In the genomic region with DNA sequence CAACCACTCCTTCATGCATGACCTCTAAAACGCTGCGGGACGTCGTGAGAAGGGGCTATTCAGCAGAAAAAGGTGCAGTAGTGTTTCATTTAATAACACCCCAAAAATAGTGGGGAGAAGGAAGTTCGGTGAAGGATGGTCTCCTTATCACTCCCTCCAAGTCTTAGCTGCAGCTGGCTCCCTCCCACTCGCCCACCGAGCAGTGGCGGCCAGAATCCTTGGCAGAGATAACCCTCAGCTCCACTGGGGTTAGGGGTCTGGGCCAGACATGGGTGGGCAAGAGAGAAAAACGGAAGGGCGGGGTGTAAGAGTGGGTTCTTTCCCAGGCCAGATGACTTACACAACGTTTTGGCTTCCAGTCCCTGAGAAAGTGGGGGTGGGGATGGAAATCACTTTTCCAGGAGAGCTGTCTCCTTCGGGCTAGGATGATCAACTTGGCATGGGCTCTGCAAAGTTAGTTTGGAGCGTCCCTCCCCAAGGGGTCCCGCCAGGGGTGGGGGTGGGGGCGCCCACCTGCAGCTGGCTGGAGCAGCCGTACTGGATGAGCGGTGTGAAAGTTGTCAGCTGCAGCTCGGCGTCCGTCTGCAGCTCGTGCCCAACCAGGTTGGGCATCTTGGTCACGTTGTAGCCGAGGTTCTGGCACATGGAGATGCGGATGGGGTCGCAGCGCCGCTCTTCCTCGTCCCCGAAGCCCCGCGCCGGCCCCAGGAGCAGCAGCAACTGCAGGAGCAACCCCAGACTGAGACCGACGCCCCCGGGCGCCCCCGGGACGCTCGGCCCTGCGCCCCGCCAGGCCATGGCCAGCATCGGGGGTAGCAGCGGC, we compare ENCODE assay signal across 1 cellular context.
TF ChIP-seq lines count a peak whose summit lies in the region.

No MANE protein-coding gene starts in this region.

TF ChIP-seq in HepG2, 621 proteins besides CTCF, POLR2A, EP300 and RAD21 (continued from another document and continues in another):
- TF ChIP-seq, protein P1, sequence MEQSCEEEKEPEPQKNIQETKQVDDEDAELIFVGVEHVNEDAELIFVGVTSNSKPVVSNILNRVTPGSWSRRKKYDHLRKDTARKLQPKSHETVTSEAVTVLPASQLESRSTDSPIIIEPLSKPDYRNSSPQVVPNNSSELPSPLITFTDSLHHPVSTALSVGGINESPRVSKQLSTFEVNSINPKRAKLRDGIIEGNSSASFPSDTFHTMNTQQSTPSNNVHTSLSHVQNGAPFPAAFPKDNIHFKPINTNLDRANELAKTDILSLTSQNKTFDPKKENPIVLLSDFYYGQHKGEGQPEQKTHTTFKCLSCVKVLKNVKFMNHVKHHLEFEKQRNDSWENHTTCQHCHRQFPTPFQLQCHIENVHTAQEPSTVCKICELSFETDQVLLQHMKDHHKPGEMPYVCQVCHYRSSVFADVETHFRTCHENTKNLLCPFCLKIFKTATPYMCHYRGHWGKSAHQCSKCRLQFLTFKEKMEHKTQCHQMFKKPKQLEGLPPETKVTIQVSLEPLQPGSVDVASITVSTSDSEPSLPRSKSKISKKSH (CRISPR knock-in tag; IDR thresholded peaks at IDR 0.05; ENCODE audit: borderline replicate concordance), result no peak
- TF ChIP-seq FOXC1 (CRISPR knock-in tag; IDR thresholded peaks at IDR 0.05; ENCODE audit: borderline replicate concordance) (no peak), ZSCAN29 (CRISPR knock-in tag; conservative IDR thresholded peaks at IDR 0.05) (no peak), IKZF1 (IDR thresholded peaks at IDR 0.05) (no peak), ARID5B (CRISPR knock-in tag; IDR thresholded peaks at IDR 0.05) (no peak), GATAD2A (CRISPR knock-in tag; IDR thresholded peaks at IDR 0.05) (no peak), ZSCAN20 (CRISPR knock-in tag; IDR thresholded peaks at IDR 0.05; ENCODE audit: borderline replicate concordance) (0 out of 2 replicates have a peak, but pooled peaks have one; percentile 92), ZSCAN30 (CRISPR knock-in tag; IDR thresholded peaks at IDR 0.05) (no peak), ZBTB44 (CRISPR knock-in tag; IDR thresholded peaks at IDR 0.05) (no peak), HMGA1 (CRISPR knock-in tag; conservative IDR thresholded peaks at IDR 0.05) (no peak), ZNF7 (CRISPR knock-in tag; IDR thresholded peaks at IDR 0.05) (no peak), ZNF766 (CRISPR knock-in tag; IDR thresholded peaks at IDR 0.05; ENCODE audit: borderline replicate concordance) (0 out of 2 replicates have a peak, but pooled peaks have one; percentile 67), BRD4 (CRISPR knock-in tag; IDR thresholded peaks at IDR 0.05) (no peak), NFKB2 (CRISPR knock-in tag; IDR thresholded peaks at IDR 0.05; ENCODE audit: borderline replicate concordance) (0 out of 2 replicates have a peak, but pooled peaks have one; percentile 53), ZNF275 (CRISPR knock-in tag; IDR thresholded peaks at IDR 0.05; ENCODE audit: borderline replicate concordance) (no peak), MATR3 (CRISPR knock-in tag; IDR thresholded peaks at IDR 0.05) (no peak), U2AF2 (IDR thresholded peaks at IDR 0.05; ENCODE audit: low read depth, low read length) (no peak), SATB2 (CRISPR knock-in tag; IDR thresholded peaks at IDR 0.05) (0 out of 2 replicates have a peak, but pooled peaks have one; percentile 34), CAMTA2 (CRISPR knock-in tag; IDR thresholded peaks at IDR 0.05; ENCODE audit: borderline replicate concordance) (no peak), AFF4 (CRISPR knock-in tag; IDR thresholded peaks at IDR 0.05) (no peak), ZNF256 (CRISPR knock-in tag; conservative IDR thresholded peaks at IDR 0.05) (no peak), SRY (CRISPR knock-in tag; IDR thresholded peaks at IDR 0.05) (no peak), NCOA5 (CRISPR knock-in tag; IDR thresholded peaks at IDR 0.05) (no peak), ZNF776 (CRISPR knock-in tag; IDR thresholded peaks at IDR 0.05) (no peak)
- TF ChIP-seq, protein P2, sequence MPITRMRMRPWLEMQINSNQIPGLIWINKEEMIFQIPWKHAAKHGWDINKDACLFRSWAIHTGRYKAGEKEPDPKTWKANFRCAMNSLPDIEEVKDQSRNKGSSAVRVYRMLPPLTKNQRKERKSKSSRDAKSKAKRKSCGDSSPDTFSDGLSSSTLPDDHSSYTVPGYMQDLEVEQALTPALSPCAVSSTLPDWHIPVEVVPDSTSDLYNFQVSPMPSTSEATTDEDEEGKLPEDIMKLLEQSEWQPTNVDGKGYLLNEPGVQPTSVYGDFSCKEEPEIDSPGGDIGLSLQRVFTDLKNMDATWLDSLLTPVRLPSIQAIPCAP (CRISPR knock-in tag; IDR thresholded peaks at IDR 0.05; ENCODE audit: low read depth), result no peak
- TF ChIP-seq, protein P3, sequence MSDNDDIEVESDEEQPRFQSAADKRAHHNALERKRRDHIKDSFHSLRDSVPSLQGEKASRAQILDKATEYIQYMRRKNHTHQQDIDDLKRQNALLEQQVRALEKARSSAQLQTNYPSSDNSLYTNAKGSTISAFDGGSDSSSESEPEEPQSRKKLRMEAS (IDR thresholded peaks at IDR 0.05), result peak; percentile 70
- TF ChIP-seq, protein P4, sequence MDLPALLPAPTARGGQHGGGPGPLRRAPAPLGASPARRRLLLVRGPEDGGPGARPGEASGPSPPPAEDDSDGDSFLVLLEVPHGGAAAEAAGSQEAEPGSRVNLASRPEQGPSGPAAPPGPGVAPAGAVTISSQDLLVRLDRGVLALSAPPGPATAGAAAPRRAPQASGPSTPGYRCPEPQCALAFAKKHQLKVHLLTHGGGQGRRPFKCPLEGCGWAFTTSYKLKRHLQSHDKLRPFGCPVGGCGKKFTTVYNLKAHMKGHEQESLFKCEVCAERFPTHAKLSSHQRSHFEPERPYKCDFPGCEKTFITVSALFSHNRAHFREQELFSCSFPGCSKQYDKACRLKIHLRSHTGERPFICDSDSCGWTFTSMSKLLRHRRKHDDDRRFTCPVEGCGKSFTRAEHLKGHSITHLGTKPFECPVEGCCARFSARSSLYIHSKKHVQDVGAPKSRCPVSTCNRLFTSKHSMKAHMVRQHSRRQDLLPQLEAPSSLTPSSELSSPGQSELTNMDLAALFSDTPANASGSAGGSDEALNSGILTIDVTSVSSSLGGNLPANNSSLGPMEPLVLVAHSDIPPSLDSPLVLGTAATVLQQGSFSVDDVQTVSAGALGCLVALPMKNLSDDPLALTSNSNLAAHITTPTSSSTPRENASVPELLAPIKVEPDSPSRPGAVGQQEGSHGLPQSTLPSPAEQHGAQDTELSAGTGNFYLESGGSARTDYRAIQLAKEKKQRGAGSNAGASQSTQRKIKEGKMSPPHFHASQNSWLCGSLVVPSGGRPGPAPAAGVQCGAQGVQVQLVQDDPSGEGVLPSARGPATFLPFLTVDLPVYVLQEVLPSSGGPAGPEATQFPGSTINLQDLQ (CRISPR knock-in tag; IDR thresholded peaks at IDR 0.05), result no peak
- TF ChIP-seq, protein P5, sequence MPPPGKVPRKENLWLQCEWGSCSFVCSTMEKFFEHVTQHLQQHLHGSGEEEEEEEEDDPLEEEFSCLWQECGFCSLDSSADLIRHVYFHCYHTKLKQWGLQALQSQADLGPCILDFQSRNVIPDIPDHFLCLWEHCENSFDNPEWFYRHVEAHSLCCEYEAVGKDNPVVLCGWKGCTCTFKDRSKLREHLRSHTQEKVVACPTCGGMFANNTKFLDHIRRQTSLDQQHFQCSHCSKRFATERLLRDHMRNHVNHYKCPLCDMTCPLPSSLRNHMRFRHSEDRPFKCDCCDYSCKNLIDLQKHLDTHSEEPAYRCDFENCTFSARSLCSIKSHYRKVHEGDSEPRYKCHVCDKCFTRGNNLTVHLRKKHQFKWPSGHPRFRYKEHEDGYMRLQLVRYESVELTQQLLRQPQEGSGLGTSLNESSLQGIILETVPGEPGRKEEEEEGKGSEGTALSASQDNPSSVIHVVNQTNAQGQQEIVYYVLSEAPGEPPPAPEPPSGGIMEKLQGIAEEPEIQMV (CRISPR knock-in tag; IDR thresholded peaks at IDR 0.05; ENCODE audit: low read depth), result no peak
- TF ChIP-seq, protein P6, sequence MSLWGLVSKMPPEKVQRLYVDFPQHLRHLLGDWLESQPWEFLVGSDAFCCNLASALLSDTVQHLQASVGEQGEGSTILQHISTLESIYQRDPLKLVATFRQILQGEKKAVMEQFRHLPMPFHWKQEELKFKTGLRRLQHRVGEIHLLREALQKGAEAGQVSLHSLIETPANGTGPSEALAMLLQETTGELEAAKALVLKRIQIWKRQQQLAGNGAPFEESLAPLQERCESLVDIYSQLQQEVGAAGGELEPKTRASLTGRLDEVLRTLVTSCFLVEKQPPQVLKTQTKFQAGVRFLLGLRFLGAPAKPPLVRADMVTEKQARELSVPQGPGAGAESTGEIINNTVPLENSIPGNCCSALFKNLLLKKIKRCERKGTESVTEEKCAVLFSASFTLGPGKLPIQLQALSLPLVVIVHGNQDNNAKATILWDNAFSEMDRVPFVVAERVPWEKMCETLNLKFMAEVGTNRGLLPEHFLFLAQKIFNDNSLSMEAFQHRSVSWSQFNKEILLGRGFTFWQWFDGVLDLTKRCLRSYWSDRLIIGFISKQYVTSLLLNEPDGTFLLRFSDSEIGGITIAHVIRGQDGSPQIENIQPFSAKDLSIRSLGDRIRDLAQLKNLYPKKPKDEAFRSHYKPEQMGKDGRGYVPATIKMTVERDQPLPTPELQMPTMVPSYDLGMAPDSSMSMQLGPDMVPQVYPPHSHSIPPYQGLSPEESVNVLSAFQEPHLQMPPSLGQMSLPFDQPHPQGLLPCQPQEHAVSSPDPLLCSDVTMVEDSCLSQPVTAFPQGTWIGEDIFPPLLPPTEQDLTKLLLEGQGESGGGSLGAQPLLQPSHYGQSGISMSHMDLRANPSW (CRISPR knock-in tag; IDR thresholded peaks at IDR 0.05; ENCODE audit: borderline replicate concordance), result no peak
